In the genomic region with DNA sequence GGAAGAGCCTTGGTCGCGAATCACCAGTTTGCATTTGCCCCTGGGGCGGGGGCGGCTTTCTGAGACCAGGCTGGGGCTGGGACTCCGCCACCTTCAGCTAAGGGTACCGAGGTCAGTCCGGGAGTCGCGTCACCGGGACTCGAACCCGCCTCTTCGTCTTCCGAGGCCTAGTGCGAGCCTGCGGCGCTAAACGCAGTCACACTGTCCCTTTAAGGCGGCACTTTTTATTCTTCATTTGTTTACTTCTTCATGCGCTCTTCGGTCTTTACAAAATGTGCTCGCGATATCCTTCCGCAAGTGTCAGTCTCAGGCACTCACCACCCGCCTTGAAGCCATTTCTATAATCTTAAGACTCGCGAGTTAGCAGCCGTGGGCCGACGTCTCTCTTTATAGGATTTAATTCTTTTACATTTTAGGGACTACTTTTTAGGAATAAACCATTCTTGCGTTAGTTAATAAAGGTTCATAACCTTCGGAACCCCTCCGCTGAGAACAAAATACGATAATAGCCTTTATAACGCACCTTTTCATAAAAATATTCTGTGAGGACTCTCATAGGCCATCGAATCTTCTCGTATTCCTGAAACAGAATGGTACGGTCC, we compare ENCODE assay signal across 8 cellular contexts. TPM values are rescaled to one million over a fixed set of nuclear protein-coding genes. Genes with fewer than 3 reads are reported as not detected.
DNase-seq lines count a peak whose midpoint lies in the region; ATAC-seq, FAIRE-seq and TF ChIP-seq lines count a peak whose summit lies in the region.

No MANE protein-coding gene starts in this region.

- peak overlapping the region; percentile 61 for H3K4me3 ChIP-seq in A549
- H3K4me3 ChIP-seq in astrocyte of the spinal cord (ENCODE audit: low read depth, low read length) = peak overlapping the region; percentile 70

- CTCF ChIA-PET in A549 (lab: Yijun Ruan, JAX) = interaction anchor here (0.7 to 43.5 kb wide), 9 partner anchors 15 to 278 kb away, joined by 3 to 2147 read pairs (median 10); a partner anchor contains a TSS

- in situ Hi-C loops in astrocyte of the spinal cord (cut with HindIII; ENCODE audit: low sequenced_read_pairs) = no loop called here

- no peaks in the 10 kb centered on the region for H3K9me3 ChIP-seq in A549

- DNase-seq in A549 (ENCODE audit: low read depth in 1 of 2, low spot score in 1 of 2) (peak; percentile 83 to 99), GM19239 (ENCODE audit: insufficient read length, low spot score) (no peak), NCI-H2029 treated with DMSO at 0.1 percent for 48 hours (lab: John Stamatoyannopoulos, UW) (peak; percentile 82), T1000 (lab: John Stamatoyannopoulos, UW) (peak; percentile 86), astrocyte of the spinal cord (ENCODE audit: low read depth, low spot score) (peak; percentile 97), iPS DF 19.7 (ENCODE audit: low read depth, low spot score) (peak; percentile 93), sciatic nerve (ENCODE audit: low spot score) (peak; percentile 90), HPDE6-E6E7 (ENCODE audit: extremely low spot score) (no peak)

- TF ChIP-seq EP300 in A549 (IDR thresholded peaks at IDR 0.05) = no peak

- WGBS in A549 (ENCODE audit: missing lambda C conversion rate) = under 1% methylated on average over 34 of the region's 38 CpGs

- intact Hi-C loops in sciatic nerve (cut with DNase I) = no loop called here

- H3K27ac ChIP-seq in A549 = peak overlapping the region; percentile 97 to 98

- TF ChIP-seq CTCF in A549 (IDR thresholded peaks at IDR 0.05) = no peak
- TF ChIP-seq CTCF in astrocyte of the spinal cord (IDR thresholded peaks at IDR 0.05; ENCODE audit: low read depth, low read length) = no peak

- POLR2A ChIA-PET in A549 (lab: Yijun Ruan, JAX) = interaction anchor here (0.6 to 7.5 kb wide), 46 partner anchors 8 to 662 kb away, joined by 3 to 404 read pairs (median 9); a partner anchor contains a TSS

- FAIRE-seq in A549 (lab: Jason Lieb, UNC) (peak; percentile 77), GM19239 (lab: Jason Lieb, UNC) (peak; percentile 66)

- ATAC-seq in A549 = peak; percentile 35 to 50
- peak; percentile 55 for ATAC-seq in sciatic nerve

- TF ChIP-seq POLR2A in A549 (IDR thresholded peaks at IDR 0.05; ENCODE audit: low read length) = no peak

- H3K4me1 ChIP-seq in A549 = peaks cover 25% of the 10 kb centered on the region

- 0 out of 5 replicates have a peak, but pooled peaks of 1 of the 2 experiments have one; percentile 21 for TF ChIP-seq RAD21 in A549 (conservative IDR thresholded peaks at IDR 0.05 in 1 of 2, IDR thresholded peaks at IDR 0.05 in 1 of 2)

- H3K4me2 ChIP-seq in A549 = peak overlapping the region; percentile 93

TF ChIP-seq in A549, 52 proteins besides CTCF, POLR2A, EP300 and RAD21 (continues in another document):
- TF ChIP-seq, protein P1, sequence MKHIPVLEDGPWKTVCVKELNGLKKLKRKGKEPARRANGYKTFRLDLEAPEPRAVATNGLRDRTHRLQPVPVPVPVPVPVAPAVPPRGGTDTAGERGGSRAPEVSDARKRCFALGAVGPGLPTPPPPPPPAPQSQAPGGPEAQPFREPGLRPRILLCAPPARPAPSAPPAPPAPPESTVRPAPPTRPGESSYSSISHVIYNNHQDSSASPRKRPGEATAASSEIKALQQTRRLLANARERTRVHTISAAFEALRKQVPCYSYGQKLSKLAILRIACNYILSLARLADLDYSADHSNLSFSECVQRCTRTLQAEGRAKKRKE (CRISPR knock-in tag; IDR thresholded peaks at IDR 0.05; ENCODE audit: low read depth) = 0 out of 2 replicates have a peak, but pooled peaks have one; percentile 66
- TF ChIP-seq PHF8 (IDR thresholded peaks at IDR 0.05; ENCODE audit: borderline replicate concordance, low read depth) = peak; percentile 15
- peak; percentile 91; the same call in 1 of the 2 replicates for TF ChIP-seq RARB (CRISPR knock-in tag; IDR thresholded peaks at IDR 0.05)
- TF ChIP-seq KDM1A (IDR thresholded peaks at IDR 0.05; ENCODE audit: low read depth) = no peak
- TF ChIP-seq CBX8 (IDR thresholded peaks at IDR 0.05) = no peak
- peak; percentile 89; the same call in 1 of the 2 replicates for TF ChIP-seq POLR2AphosphoS2 (conservative IDR thresholded peaks at IDR 0.05; ENCODE audit: low read length)
- TF ChIP-seq, protein P2, sequence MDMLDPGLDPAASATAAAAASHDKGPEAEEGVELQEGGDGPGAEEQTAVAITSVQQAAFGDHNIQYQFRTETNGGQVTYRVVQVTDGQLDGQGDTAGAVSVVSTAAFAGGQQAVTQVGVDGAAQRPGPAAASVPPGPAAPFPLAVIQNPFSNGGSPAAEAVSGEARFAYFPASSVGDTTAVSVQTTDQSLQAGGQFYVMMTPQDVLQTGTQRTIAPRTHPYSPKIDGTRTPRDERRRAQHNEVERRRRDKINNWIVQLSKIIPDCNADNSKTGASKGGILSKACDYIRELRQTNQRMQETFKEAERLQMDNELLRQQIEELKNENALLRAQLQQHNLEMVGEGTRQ (IDR thresholded peaks at IDR 0.05) = no peak
- TF ChIP-seq, protein P3, sequence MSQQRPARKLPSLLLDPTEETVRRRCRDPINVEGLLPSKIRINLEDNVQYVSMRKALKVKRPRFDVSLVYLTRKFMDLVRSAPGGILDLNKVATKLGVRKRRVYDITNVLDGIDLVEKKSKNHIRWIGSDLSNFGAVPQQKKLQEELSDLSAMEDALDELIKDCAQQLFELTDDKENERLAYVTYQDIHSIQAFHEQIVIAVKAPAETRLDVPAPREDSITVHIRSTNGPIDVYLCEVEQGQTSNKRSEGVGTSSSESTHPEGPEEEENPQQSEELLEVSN (IDR thresholded peaks at IDR 0.05; ENCODE audit: borderline replicate concordance, low read depth) = 0 out of 2 replicates have a peak, but pooled peaks have one; percentile 44
- TF ChIP-seq, protein P4, sequence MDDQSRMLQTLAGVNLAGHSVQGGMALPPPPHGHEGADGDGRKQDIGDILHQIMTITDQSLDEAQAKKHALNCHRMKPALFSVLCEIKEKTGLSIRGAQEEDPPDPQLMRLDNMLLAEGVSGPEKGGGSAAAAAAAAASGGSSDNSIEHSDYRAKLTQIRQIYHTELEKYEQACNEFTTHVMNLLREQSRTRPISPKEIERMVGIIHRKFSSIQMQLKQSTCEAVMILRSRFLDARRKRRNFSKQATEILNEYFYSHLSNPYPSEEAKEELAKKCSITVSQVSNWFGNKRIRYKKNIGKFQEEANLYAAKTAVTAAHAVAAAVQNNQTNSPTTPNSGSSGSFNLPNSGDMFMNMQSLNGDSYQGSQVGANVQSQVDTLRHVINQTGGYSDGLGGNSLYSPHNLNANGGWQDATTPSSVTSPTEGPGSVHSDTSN (IDR thresholded peaks at IDR 0.05) = peak; percentile 98
- peak; percentile 97 for TF ChIP-seq HOXA7 (CRISPR knock-in tag; IDR thresholded peaks at IDR 0.05)
- no peak; the same call in 1 of the 2 replicates for TF ChIP-seq HDAC2 (IDR thresholded peaks at IDR 0.05)
- TF ChIP-seq CEBPB (IDR thresholded peaks at IDR 0.05) = peak in 1 of 2 experiments; percentile 70; a peak in 1 of 4 replicates
- TF ChIP-seq, protein P5, sequence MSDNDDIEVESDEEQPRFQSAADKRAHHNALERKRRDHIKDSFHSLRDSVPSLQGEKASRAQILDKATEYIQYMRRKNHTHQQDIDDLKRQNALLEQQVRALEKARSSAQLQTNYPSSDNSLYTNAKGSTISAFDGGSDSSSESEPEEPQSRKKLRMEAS (IDR thresholded peaks at IDR 0.05) = peak; percentile 99
- TF ChIP-seq HEYL (CRISPR knock-in tag; IDR thresholded peaks at IDR 0.05) = no peak
- no peak for TF ChIP-seq NPAS2 (CRISPR knock-in tag; IDR thresholded peaks at IDR 0.05; ENCODE audit: borderline replicate concordance)
- TF ChIP-seq FOSL2 (IDR thresholded peaks at IDR 0.05) = no peak
- peak; percentile 45; the same call in 1 of the 2 replicates for TF ChIP-seq FOSL2 (CRISPR knock-in tag; IDR thresholded peaks at IDR 0.05)
- peak; percentile 92 for TF ChIP-seq BHLHE40 (IDR thresholded peaks at IDR 0.05; ENCODE audit: low read depth, low read length)
- TF ChIP-seq, protein P6, sequence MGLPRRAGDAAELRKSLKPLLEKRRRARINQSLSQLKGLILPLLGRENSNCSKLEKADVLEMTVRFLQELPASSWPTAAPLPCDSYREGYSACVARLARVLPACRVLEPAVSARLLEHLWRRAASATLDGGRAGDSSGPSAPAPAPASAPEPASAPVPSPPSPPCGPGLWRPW (IDR thresholded peaks at IDR 0.05) = no peak
- peak; percentile 92 for TF ChIP-seq FOXS1 (CRISPR knock-in tag; IDR thresholded peaks at IDR 0.05)
- no peak; the same call in 1 of the 2 replicates for TF ChIP-seq ZSCAN20 (CRISPR knock-in tag; IDR thresholded peaks at IDR 0.05)

RNA-seq across cellular contexts. Expression of a gene that starts 0.6 kb away (rescaled TPM):
- polyA plus RNA-seq in A549 (2011; rRNA removed) (39.3 and 54.0 TPM in 2 replicates), A549 (2017; fragmentation: RNase III; extraction: RNeasy Plus Mini Kit Qiagen cat#74134 plus additional on column Dnase treatment) (118 to 143 TPM (median 131 TPM) in 3 replicates)
- 64.8 and 66.9 TPM in 2 replicates for polyA plus RNA-seq in A549 (2012; cell fraction: cytosol; rRNA removed)
- polyA plus RNA-seq in A549 (2012; cell fraction: nucleus; rRNA removed) = 44.8 and 55.9 TPM in 2 replicates
- polyA minus RNA-seq in A549 (2011; rRNA and poly(A)+ RNA removed) = 17.3 and 25.6 TPM in 2 replicates
- total RNA-seq in sciatic nerve = 39.1 TPM

RNA-seq across cellular contexts. Expression of a gene that starts 12.2 kb away (rescaled TPM):
- polyA plus RNA-seq in A549 (2011; rRNA removed) (11.2 and 11.4 TPM in 2 replicates), A549 (2017; fragmentation: RNase III; extraction: RNeasy Plus Mini Kit Qiagen cat#74134 plus additional on column Dnase treatment) (13.0 to 14.8 TPM (median 13.7 TPM) in 3 replicates)
- 9.6 and 13.5 TPM in 2 replicates for polyA plus RNA-seq in A549 (2012; cell fraction: cytosol; rRNA removed)
- 34.8 and 36.5 TPM in 2 replicates for polyA plus RNA-seq in A549 (2012; cell fraction: nucleus; rRNA removed)
- 10.6 and 12.4 TPM in 2 replicates for polyA minus RNA-seq in A549 (2011; rRNA and poly(A)+ RNA removed)
- 26.4 TPM for total RNA-seq in sciatic nerve

RNA-seq across cellular contexts. Expression of a gene that starts 14.0 kb away (rescaled TPM):
- polyA plus RNA-seq in A549 (2011; rRNA removed) = 14.5 and 15.5 TPM in 2 replicates
- polyA plus RNA-seq in A549 (2012; cell fraction: cytosol; rRNA removed) = 15.9 and 18.5 TPM in 2 replicates
- 17.5 and 17.7 TPM in 2 replicates for polyA plus RNA-seq in A549 (2012; cell fraction: nucleus; rRNA removed)
- 16.1 to 23.1 TPM (median 21.2 TPM) in 3 replicates for polyA plus RNA-seq in A549 (2017; fragmentation: RNase III; extraction: RNeasy Plus Mini Kit Qiagen cat#74134 plus additional on column Dnase treatment)
- polyA minus RNA-seq in A549 (2011; rRNA and poly(A)+ RNA removed) = 10.0 and 13.8 TPM in 2 replicates
- total RNA-seq in sciatic nerve = 6.8 TPM

RNA-seq across cellular contexts. Expression of a gene that starts 15.4 kb away (rescaled TPM):
- polyA plus RNA-seq in A549 (2011; rRNA removed) = 55.5 and 56.6 TPM in 2 replicates
- 98.3 and 162 TPM in 2 replicates for polyA plus RNA-seq in A549 (2012; cell fraction: cytosol; rRNA removed)
- 215 and 231 TPM in 2 replicates for polyA plus RNA-seq in A549 (2012; cell fraction: nucleus; rRNA removed)
- polyA plus RNA-seq in A549 (2017; fragmentation: RNase III; extraction: RNeasy Plus Mini Kit Qiagen cat#74134 plus additional on column Dnase treatment) = 104 to 107 TPM (median 105 TPM) in 3 replicates
- polyA minus RNA-seq in A549 (2011; rRNA and poly(A)+ RNA removed) = 138 and 167 TPM in 2 replicates
- 79.4 TPM for total RNA-seq in sciatic nerve

Comparison
In these comparisons a context has a peak if more than half of its experiments do, and no peak if none do; other contexts are left out.
1. DNase-seq: peak in A549 (2 of 2), NCI-H2029 treated with DMSO at 0.1 percent for 48 hours (single experiment), T1000 (single experiment), astrocyte of the spinal cord (single experiment), iPS DF 19.7 (single experiment) and sciatic nerve (single experiment); none in GM19239 (single experiment) and HPDE6-E6E7 (single experiment).